Comparison of ENCODE assay signal across 1 cellular context in genomic region chr5:119345861-119346260, GRCh38.
TF ChIP-seq lines count a peak whose summit lies in the region.

No MANE protein-coding gene starts in this region.

TF ChIP-seq in GM12878, 131 proteins besides CTCF, POLR2A, EP300 and RAD21:
- TF ChIP-seq ZBTB40 (IDR thresholded peaks at IDR 0.05; ENCODE audit: borderline replicate concordance), result no peak
- no peak for TF ChIP-seq BRCA1 (IDR thresholded peaks at IDR 0.05; ENCODE audit: low read depth, low read length)
- TF ChIP-seq MTA2 (IDR thresholded peaks at IDR 0.05; ENCODE audit: low read depth), result no peak
- no peak for TF ChIP-seq NR2C2 (IDR thresholded peaks at IDR 0.05; ENCODE audit: borderline replicate concordance, control insufficient read depth, insufficient read length, low read depth)
- TF ChIP-seq MYB (IDR thresholded peaks at IDR 0.05; ENCODE audit: borderline replicate concordance, low read depth, low read length), result no peak
- no peak for TF ChIP-seq TBL1XR1 (IDR thresholded peaks at IDR 0.05; ENCODE audit: low read depth, low read length)
- TF ChIP-seq USF2 (IDR thresholded peaks at IDR 0.05; ENCODE audit: borderline replicate concordance, low read depth, low read length), result no peak
- no peak for TF ChIP-seq SMAD5 (IDR thresholded peaks at IDR 0.05; ENCODE audit: low read depth)
- TF ChIP-seq PBX3 (IDR thresholded peaks at IDR 0.05; ENCODE audit: insufficient replicate concordance, low read depth, low read length), result no peak
- no peak for TF ChIP-seq RELB (IDR thresholded peaks at IDR 0.05; ENCODE audit: low read depth)
- no peak for TF ChIP-seq ZBTB33 (IDR thresholded peaks at IDR 0.05)
- TF ChIP-seq SRF (IDR thresholded peaks at IDR 0.05; ENCODE audit: low read depth in 2 of 2, low read length in 2 of 2), result no peak
- TF ChIP-seq SKIL (IDR thresholded peaks at IDR 0.05; ENCODE audit: low read depth, poor library complexity, severe bottlenecking), result no peak
- TF ChIP-seq YBX1 (IDR thresholded peaks at IDR 0.05), result no peak
